ENCODE assay signal across 10 cellular contexts in the genomic region with DNA sequence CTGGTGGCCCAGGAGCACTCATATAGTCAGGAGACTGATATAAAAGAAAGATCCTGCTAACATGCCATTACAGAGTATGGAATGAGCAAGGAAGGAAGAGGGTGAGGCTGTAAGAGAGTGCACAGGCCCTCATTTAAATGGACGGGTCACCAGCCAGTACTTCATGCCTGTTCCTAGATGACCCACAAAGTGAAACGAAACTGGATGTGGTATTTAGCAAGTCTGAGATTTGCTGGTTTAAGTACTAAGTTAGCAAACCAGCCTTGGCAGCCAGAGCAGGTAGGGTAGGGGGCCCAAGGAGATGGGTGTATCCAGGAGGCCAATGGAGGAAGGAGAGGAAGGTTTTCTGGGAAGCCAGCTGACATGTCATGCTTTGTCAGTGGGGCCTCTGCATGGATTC. TPM values are rescaled to one million over a fixed set of nuclear protein-coding genes. Genes with fewer than 3 reads are reported as not detected.
DNase-seq lines count a peak whose midpoint lies in the region; ATAC-seq and TF ChIP-seq lines count a peak whose summit lies in the region.
"Had no signal": no experiment of that assay in that cellular context is flagged by ENCODE, and none has a peak within 500 bp of the region (broad histone marks: within the 10 kb centered on the region; RNA-seq: fewer than 3 reads in every experiment).

No MANE protein-coding gene starts in this region.

- H3K4me3 Mint-ChIP-seq in activated T-cell treated with anti-CD3 and anti-CD28 coated beads, Interleukin-2, amount 50 U/mL, for 4 hours, result peak overlapping the region; percentile 1
- H3K4me3 Mint-ChIP-seq: WTC11 had no signal

- DNase-seq in activated T-cell treated with anti-CD3 and anti-CD28 coated beads, Interleukin-2, amount 50 U/mL, for 4 hours, result no peak
- no peak for DNase-seq in activated T-cell treated with anti-CD3 and anti-CD28 coated beads, Interleukin-2, amount 50 U/mL, for 1 hour
- DNase-seq in thoracic aorta (ENCODE audit: low spot score), result no peak
- no peak for DNase-seq in foreskin fibroblast
- DNase-seq in hypothalamus (lab: John Stamatoyannopoulos, UW), result no peak
- no peak for DNase-seq in OCI-LY7 (ENCODE audit: low spot score)
- DNase-seq: NCI-H2029 treated with DMSO at 0.1 percent for 48 hours had no signal

- H3K9me2 ChIP-seq in OCI-LY7 (ENCODE audit: insufficient read depth, low read length), result no peaks in the 10 kb centered on the region

- H3K36me3 ChIP-seq in thoracic aorta (no peaks in the 10 kb centered on the region), OCI-LY7 (ENCODE audit: insufficient read depth, low read length) (no peaks in the 10 kb centered on the region)

- H3K4me2 ChIP-seq in OCI-LY7 (ENCODE audit: low read length), result no peak overlapping the region

- H3K27ac ChIP-seq in VCaP, result peak overlapping the region; percentile 42
- H3K27ac ChIP-seq in thoracic aorta, result peak overlapping the region; percentile 87 to 88
- H3K27ac ChIP-seq in OCI-LY7 (ENCODE audit: low read depth, low read length, poor library complexity, severe bottlenecking), result no peak overlapping the region

- no peak for ATAC-seq in activated T-cell treated with anti-CD3 and anti-CD28 coated beads, Interleukin-2, amount 50 U/mL, for 4 hours
- ATAC-seq in HG03095 (IDR thresholded peaks at IDR 0.05; ENCODE audit: unreplicated experiment), result peak; percentile 32
- ATAC-seq in thoracic aorta (ENCODE audit: insufficient number of reproducible peaks, low FRiP score, low read depth), result no peak
- ATAC-seq: WTC11 had no signal

- intact Hi-C loops in OCI-LY7 (cut with micrococcal nuclease; ENCODE audit: unreplicated experiment), result no loop called here

- no peaks in the 10 kb centered on the region for H3K79me2 ChIP-seq in OCI-LY7 (ENCODE audit: insufficient read depth, low read depth, low read length)

- peaks cover 53% of the 10 kb centered on the region for H3K4me1 Mint-ChIP-seq in activated T-cell treated with anti-CD3 and anti-CD28 coated beads, Interleukin-2, amount 50 U/mL, for 4 hours (ENCODE audit: low read depth)

- H2AFZ ChIP-seq in OCI-LY7 (ENCODE audit: low read length), result no peak overlapping the region

- H3K9me3 ChIP-seq in thoracic aorta (no peaks in the 10 kb centered on the region), OCI-LY7 (ENCODE audit: low read length) (no peaks in the 10 kb centered on the region)

- H3K27me3 ChIP-seq in thoracic aorta (replicated peaks; ENCODE audit: insufficient read depth), result no peaks in the 10 kb centered on the region

- H3K4me1 ChIP-seq in thoracic aorta (ENCODE audit: control insufficient read depth in 1 of 2, low read depth in 2 of 2), result peaks cover 42 to 70% of the 10 kb centered on the region in 2 donors
- peaks cover 16% of the 10 kb centered on the region for H3K4me1 ChIP-seq in OCI-LY7 (ENCODE audit: insufficient read depth, low read length, poor library complexity, severe bottlenecking)

- no TSS peak for BruUV-seq in OCI-LY7 (replicated peaks; lab: Mats Ljungman, UMichigan)

- TF ChIP-seq CTCF in VCaP (conservative IDR thresholded peaks at IDR 0.05), result no peak
- TF ChIP-seq CTCF in thoracic aorta (IDR thresholded peaks at IDR 0.05), result no peak
- TF ChIP-seq CTCF in foreskin fibroblast (IDR thresholded peaks at IDR 0.05; ENCODE audit: low read depth, low read length), result no peak
- no peak for TF ChIP-seq CTCF in OCI-LY7 (conservative IDR thresholded peaks at IDR 0.05; ENCODE audit: low read length)

- H4K20me1 ChIP-seq in OCI-LY7 (ENCODE audit: insufficient read depth, low read length), result no peaks in the 10 kb centered on the region

- peaks cover 6% of the 10 kb centered on the region for H3K27me3 Mint-ChIP-seq in activated T-cell treated with anti-CD3 and anti-CD28 coated beads, Interleukin-2, amount 50 U/mL, for 4 hours (ENCODE audit: low read depth)

- CTCF ChIA-PET in OCI-LY7 (lab: Charles Lee; ENCODE audit: unreplicated experiment), result no interaction called here

- no peaks in the 10 kb centered on the region for H3K36me3 Mint-ChIP-seq in activated T-cell treated with anti-CD3 and anti-CD28 coated beads, Interleukin-2, amount 50 U/mL, for 4 hours (ENCODE audit: insufficient read depth)
- H3K36me3 Mint-ChIP-seq: WTC11 had no signal

- no peak overlapping the region for H3K4me3 ChIP-seq in thoracic aorta
- H3K4me3 ChIP-seq in foreskin fibroblast (ENCODE audit: low read depth in 1 of 2, low read length in 2 of 2), result no peak overlapping the region
- H3K4me3 ChIP-seq in OCI-LY7 (ENCODE audit: low read depth, low read length, poor library complexity, severe bottlenecking), result no peak overlapping the region

- H3K9me3 Mint-ChIP-seq in activated T-cell treated with anti-CD3 and anti-CD28 coated beads, Interleukin-2, amount 50 U/mL, for 4 hours, result no peaks in the 10 kb centered on the region
- H3K9me3 Mint-ChIP-seq: WTC11 had no signal

- POLR2A ChIA-PET in OCI-LY7 (lab: Charles Lee), result no interaction called here

RNA-seq across cellular contexts. Expression of gene NT5E, which starts 15.9 kb away (rescaled TPM):
- 10 to 100 TPM in 2 of 3 donors, 1 to 10 TPM in 1; 9.4 to 18.4 (median 13.4) TPM for total RNA-seq in activated T-cell treated with anti-CD3 and anti-CD28 coated beads, Interleukin-2, amount 50 U/mL, for 4 hours
- total RNA-seq in thoracic aorta, result 10 to 100 TPM; 47.4 to 57.4 TPM
- total RNA-seq in OCI-LY7 (2014; rRNA removed; shearing (Covaris generic)), result not detected in 2 replicates
- total RNA-seq in OCI-LY7 (2022), result not detected in 2 replicates

Comparison
In these comparisons a context has a peak if more than half of its experiments do, and no peak if none do; other contexts are left out.
1. RNA of gene NT5E, which starts 15.9 kb away (total RNA-seq): 47.4 to 57.4 TPM in thoracic aorta and 9.4 to 18.4 TPM in activated T-cell treated with anti-CD3 and anti-CD28 coated beads, Interleukin-2, amount 50 U/mL, for 4 hours; not detected in OCI-LY7; every median in the first group is over 10 times any median in the second.